8 cellular contexts compared by ENCODE assay signal in the genomic region with DNA sequence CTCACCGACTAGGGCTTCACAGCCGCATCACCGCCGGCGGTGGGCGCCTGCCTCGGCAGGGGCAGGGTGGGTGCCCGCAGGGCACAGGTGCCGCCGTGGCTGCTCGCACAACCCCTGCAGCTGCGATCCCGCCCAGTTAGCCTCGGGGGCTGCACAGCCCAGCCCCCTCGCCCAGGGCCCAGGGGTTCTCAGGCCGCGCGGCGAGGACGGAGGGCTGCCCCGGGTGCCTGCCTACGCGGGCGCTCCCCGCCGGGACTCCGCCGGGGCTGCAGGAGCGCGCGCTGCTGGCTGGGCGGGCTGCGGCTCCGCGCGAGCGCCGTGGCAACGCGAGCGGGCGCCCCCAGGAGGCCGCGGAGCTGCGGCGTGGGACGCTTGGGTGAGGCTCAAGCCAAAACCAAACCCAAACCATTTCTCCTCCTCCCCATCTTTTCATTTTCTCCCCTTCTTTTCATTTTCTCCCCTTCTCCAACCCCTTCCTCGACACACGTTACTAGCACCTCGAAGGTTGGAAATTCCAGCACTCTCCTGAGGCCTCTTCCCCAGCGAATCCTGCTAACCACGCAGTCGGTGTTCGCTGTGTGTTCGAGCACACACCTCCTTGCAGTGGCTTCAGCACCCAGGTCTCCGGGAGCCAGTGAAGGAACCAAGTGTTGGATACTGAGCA. TPM values are rescaled to one million over a fixed set of nuclear protein-coding genes. Genes with fewer than 3 reads are reported as not detected.
DNase-seq lines count a peak whose midpoint lies in the region; ATAC-seq and TF ChIP-seq lines count a peak whose summit lies in the region.

A gene with protein sequence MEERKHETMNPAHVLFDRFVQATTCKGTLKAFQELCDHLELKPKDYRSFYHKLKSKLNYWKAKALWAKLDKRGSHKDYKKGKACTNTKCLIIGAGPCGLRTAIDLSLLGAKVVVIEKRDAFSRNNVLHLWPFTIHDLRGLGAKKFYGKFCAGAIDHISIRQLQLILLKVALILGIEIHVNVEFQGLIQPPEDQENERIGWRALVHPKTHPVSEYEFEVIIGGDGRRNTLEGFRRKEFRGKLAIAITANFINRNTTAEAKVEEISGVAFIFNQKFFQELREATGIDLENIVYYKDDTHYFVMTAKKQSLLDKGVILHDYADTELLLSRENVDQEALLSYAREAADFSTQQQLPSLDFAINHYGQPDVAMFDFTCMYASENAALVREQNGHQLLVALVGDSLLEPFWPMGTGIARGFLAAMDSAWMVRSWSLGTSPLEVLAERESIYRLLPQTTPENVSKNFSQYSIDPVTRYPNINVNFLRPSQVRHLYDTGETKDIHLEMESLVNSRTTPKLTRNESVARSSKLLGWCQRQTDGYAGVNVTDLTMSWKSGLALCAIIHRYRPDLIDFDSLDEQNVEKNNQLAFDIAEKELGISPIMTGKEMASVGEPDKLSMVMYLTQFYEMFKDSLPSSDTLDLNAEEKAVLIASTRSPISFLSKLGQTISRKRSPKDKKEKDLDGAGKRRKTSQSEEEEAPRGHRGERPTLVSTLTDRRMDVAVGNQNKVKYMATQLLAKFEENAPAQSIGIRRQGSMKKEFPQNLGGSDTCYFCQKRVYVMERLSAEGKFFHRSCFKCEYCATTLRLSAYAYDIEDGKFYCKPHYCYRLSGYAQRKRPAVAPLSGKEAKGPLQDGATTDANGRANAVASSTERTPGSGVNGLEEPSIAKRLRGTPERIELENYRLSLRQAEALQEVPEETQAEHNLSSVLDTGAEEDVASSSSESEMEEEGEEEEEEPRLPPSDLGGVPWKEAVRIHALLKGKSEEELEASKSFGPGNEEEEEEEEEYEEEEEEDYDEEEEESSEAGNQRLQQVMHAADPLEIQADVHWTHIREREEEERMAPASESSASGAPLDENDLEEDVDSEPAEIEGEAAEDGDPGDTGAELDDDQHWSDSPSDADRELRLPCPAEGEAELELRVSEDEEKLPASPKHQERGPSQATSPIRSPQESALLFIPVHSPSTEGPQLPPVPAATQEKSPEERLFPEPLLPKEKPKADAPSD (N-terminal part only) (minus strand): TSS at position 286 of the 664 bp plus-strand sequence. CDS start 117,749 bp downstream, outside the sequence.

- dilution Hi-C loops in mammary epithelial cell (cut with HindIII; ENCODE audit: low sequenced_read_pairs), result loop anchor here (5.0 kb wide), 1 partner anchor 37 kb away; no protein-coding TSS in a partner anchor

- H3K4me1 ChIP-seq in mammary epithelial cell (ENCODE audit: insufficient read depth, low read length) (peaks cover 41% of the 10 kb centered on the region), iPS-20b (ENCODE audit: insufficient read depth, low read length) (peaks cover 6% of the 10 kb centered on the region; the same call in 1 of the 2 replicates), skeletal muscle satellite cell (ENCODE audit: control insufficient read depth, insufficient read depth, low read length) (peaks cover 18% of the 10 kb centered on the region)

- H3K27ac ChIP-seq in mammary epithelial cell (ENCODE audit: insufficient read depth, low read depth, low read length), result peak within 1 kb of the TSS; percentile 80
- no peak within 1 kb of the TSS for H3K27ac ChIP-seq in iPS-20b (ENCODE audit: low read length)

- H3K9ac ChIP-seq in mammary epithelial cell (ENCODE audit: insufficient read depth, low read length) (peak within 1 kb of the TSS; percentile 75), iPS-20b (ENCODE audit: low read depth, low read length) (peak within 1 kb of the TSS; percentile 58; the same call in 1 of the 2 replicates), skeletal muscle satellite cell (ENCODE audit: low read depth, low read length) (peak within 1 kb of the TSS; percentile 56)

- BruUV-seq in mammary epithelial cell (replicated peaks; lab: Mats Ljungman, UMichigan), result no TSS peak

- intact Hi-C loops in mammary epithelial cell (cut with micrococcal nuclease), result loop anchor here (1.0 to 5.0 kb wide), 4 partner anchors 38 to 194 kb away; no protein-coding TSS in a partner anchor

- no peaks in the 10 kb centered on the region for H3K36me3 ChIP-seq in mammary epithelial cell (ENCODE audit: insufficient read depth, low read length)
- no peaks in the 10 kb centered on the region for H3K36me3 ChIP-seq in iPS-20b (ENCODE audit: insufficient read depth, low read depth, low read length)
- no peaks in the 10 kb centered on the region for H3K36me3 ChIP-seq in skeletal muscle satellite cell (ENCODE audit: insufficient read depth, low read length)

- H4K20me1 ChIP-seq in mammary epithelial cell (ENCODE audit: insufficient read depth, low read length), result no peaks in the 10 kb centered on the region

- H3K27me3 ChIP-seq in mammary epithelial cell (ENCODE audit: insufficient read depth, low read length) (no peaks in the 10 kb centered on the region), iPS-20b (ENCODE audit: insufficient read depth, low read length) (peaks cover 74% of the 10 kb centered on the region), skeletal muscle satellite cell (ENCODE audit: control insufficient read depth, insufficient read depth, low read length) (no peaks in the 10 kb centered on the region)

- peak within 1 kb of the TSS; percentile 100 for H2AFZ ChIP-seq in mammary epithelial cell (ENCODE audit: low read depth, low read length)

- ATAC-seq in GM21619 (IDR thresholded peaks at IDR 0.05; ENCODE audit: unreplicated experiment), result no peak

- TF ChIP-seq CTCF in WI38 (IDR thresholded peaks at IDR 0.05; ENCODE audit: low read depth, low read length) (peak; percentile 58), mammary epithelial cell (conservative IDR thresholded peaks at IDR 0.05 in 1 of 2, IDR thresholded peaks at IDR 0.05 in 1 of 2; ENCODE audit: extremely low read depth in 1 of 2, insufficient read depth in 1 of 2, low read depth in 1 of 2, low read length in 2 of 2) (peak; percentile 45 to 62)

- peaks cover 27% of the 10 kb centered on the region for H3K79me2 ChIP-seq in mammary epithelial cell (ENCODE audit: insufficient read depth, low read length)

- CTCF ChIA-PET in mammary epithelial cell (lab: Charles Lee; ENCODE audit: low non-redundant PET), result no interaction called here

- no peaks in the 10 kb centered on the region for H3K9me3 ChIP-seq in mammary epithelial cell (replicated peaks; ENCODE audit: insufficient read depth, low read length)
- no peaks in the 10 kb centered on the region for H3K9me3 ChIP-seq in iPS-20b (ENCODE audit: insufficient read depth, low read depth, low read length)
- H3K9me3 ChIP-seq in skeletal muscle satellite cell (replicated peaks; ENCODE audit: low read length), result no peaks in the 10 kb centered on the region

- in situ Hi-C loops in mammary epithelial cell (cut with MboI; ENCODE audit: low sequenced_read_pairs in 2 of 2), result no loop called here

- peak within 1 kb of the TSS; percentile 63 for H3K4me3 ChIP-seq in WI38 (ENCODE audit: low read depth, low read length)
- H3K4me3 ChIP-seq in mammary epithelial cell (replicated peaks in 1 of 3; ENCODE audit: insufficient read depth in 1 of 3, low read depth in 2 of 3, low read length in 3 of 3), result peak within 1 kb of the TSS; percentile 67 to 74 (median 70)
- peak within 1 kb of the TSS; percentile 75 for H3K4me3 ChIP-seq in iPS-20b (ENCODE audit: low read length)
- peak within 1 kb of the TSS; percentile 77 for H3K4me3 ChIP-seq in skeletal muscle satellite cell (ENCODE audit: low read length)

- WGBS in mammary epithelial cell (ENCODE audit: low coverage, missing lambda C conversion rate), result 7% methylated on average over 25 of the region's 56 CpGs

- peak within 1 kb of the TSS; percentile 98 for H3K4me2 ChIP-seq in mammary epithelial cell (ENCODE audit: insufficient read depth, low read depth, low read length)
- peak within 1 kb of the TSS; percentile 98 for H3K4me2 ChIP-seq in skeletal muscle satellite cell (ENCODE audit: low read length)

- peak; percentile 58 for DNase-seq in NCI-H2029 (lab: John Stamatoyannopoulos, UW)
- no peak for DNase-seq in NCI-H2029 treated with DMSO at 0.1 percent for 48 hours (lab: John Stamatoyannopoulos, UW)
- DNase-seq in NCI-H1048 (lab: John Stamatoyannopoulos, UW), result peak; percentile 43
- peak; percentile 68 for DNase-seq in mammary epithelial cell

RNA-seq across cellular contexts. Expression of the gene that starts here (rescaled TPM):
- 100 to 1,000 TPM in 1 of 2 donors, 10 to 100 TPM in 1; 67.2 to 102 TPM for total RNA-seq in mammary epithelial cell
- polyA plus RNA-seq in mammary epithelial cell, result 31.3 TPM
- 110 TPM for polyA minus RNA-seq in mammary epithelial cell
- 22.3 and 25.1 TPM in 2 replicates for total RNA-seq in skeletal muscle satellite cell (2012; rRNA removed)
